21 cellular contexts compared by ENCODE assay signal in genomic region chr5:175836741-175837729, GRCh38. TPM values are rescaled to one million over a fixed set of nuclear protein-coding genes. Genes with fewer than 3 reads are reported as not detected.
DNase-seq lines count a peak whose midpoint lies in the region; ATAC-seq, FAIRE-seq and TF ChIP-seq lines count a peak whose summit lies in the region.
"Had no signal": no experiment of that assay in that cellular context is flagged by ENCODE, and none has a peak within 500 bp of the region (broad histone marks: within the 10 kb centered on the region; RNA-seq: fewer than 3 reads in every experiment).

No MANE protein-coding gene starts in this region.

- H3K9me3 ChIP-seq in HUES48 (ENCODE audit: control insufficient read depth, insufficient read depth, low read length), result peaks cover 8% of the 10 kb centered on the region; the same call in 1 of the 2 replicates
- no peaks in the 10 kb centered on the region for H3K9me3 ChIP-seq in mucosa of descending colon
- H3K9me3 ChIP-seq: lower lobe of right lung, ovary had no signal

- ATAC-seq in WTC11, result peak; percentile 63
- no peak for ATAC-seq in mucosa of descending colon
- ATAC-seq: activated naive CD8-positive, alpha-beta T cell treated with anti-CD3 and anti-CD28 coated beads, Interleukin-2, amount 50 U/mL, for 24 hours; esophagus mucosa; lower lobe of right lung had no signal

- intact Hi-C loops in mucosa of descending colon (cut with DNase I, micrococcal nuclease), result no loop called here

- H3K4me3 ChIP-seq in HUES48 (ENCODE audit: low read depth, low read length), result no peak overlapping the region
- no peak overlapping the region for H3K4me3 ChIP-seq in mucosa of descending colon
- H3K4me3 ChIP-seq: lower lobe of right lung, ovary had no signal

- H3K27me3 Mint-ChIP-seq in WTC11 (ENCODE audit: low read depth), result no peaks in the 10 kb centered on the region
- H3K27me3 Mint-ChIP-seq: activated naive CD8-positive, alpha-beta T cell treated with anti-CD3 and anti-CD28 coated beads, Interleukin-2, amount 50 U/mL, for 24 hours had no signal

- H3K27me3 ChIP-seq in HUES48 (ENCODE audit: control insufficient read depth, insufficient read depth, low read length), result no peaks in the 10 kb centered on the region
- H3K27me3 ChIP-seq: ovary had no signal

- FAIRE-seq in D721Med (lab: Jason Lieb, UNC), result no peak

- H3K4me1 ChIP-seq in HUES48 (ENCODE audit: control insufficient read depth, insufficient read depth, low read length) (peaks cover 15% of the 10 kb centered on the region), mucosa of descending colon (ENCODE audit: low read depth) (no peaks in the 10 kb centered on the region)
- H3K4me1 ChIP-seq: Caco-2, lower lobe of right lung had no signal

- no peaks in the 10 kb centered on the region for H3K36me3 ChIP-seq in HUES48 (ENCODE audit: control insufficient read depth, insufficient read depth, low read length)
- no peaks in the 10 kb centered on the region for H3K36me3 ChIP-seq in mucosa of descending colon (ENCODE audit: low read depth)
- H3K36me3 ChIP-seq: lower lobe of right lung, ovary had no signal

- H3K27ac Mint-ChIP-seq in WTC11, result peak overlapping the region; percentile 86
- H3K27ac Mint-ChIP-seq: activated naive CD8-positive, alpha-beta T cell treated with anti-CD3 and anti-CD28 coated beads, Interleukin-2, amount 50 U/mL, for 24 hours; immature natural killer cell had no signal

- H3K36me3 Mint-ChIP-seq in WTC11, result peaks cover 9% of the 10 kb centered on the region
- H3K36me3 Mint-ChIP-seq: immature natural killer cell had no signal

- TF ChIP-seq CTCF in D721Med (IDR thresholded peaks at IDR 0.05; ENCODE audit: insufficient read depth, missing control alignments) (no peak), WTC11 (IDR thresholded peaks at IDR 0.05) (no peak), mucosa of descending colon (IDR thresholded peaks at IDR 0.05) (no peak)

- peak overlapping the region; percentile 24 for H3K27ac ChIP-seq in HUES48 (ENCODE audit: low read depth, low read length)
- H3K27ac ChIP-seq: lower lobe of right lung, ovary had no signal

- CTCF ChIA-PET in WTC11 (lab: Charles Lee), result interaction anchor here (1.0 to 4.6 kb wide), 8 partner anchors 11 to 303 kb away, joined by 3 to 35 read pairs (median 4); partner anchors contain the start of gene CPLX2

- no peak overlapping the region for H3K4me3 Mint-ChIP-seq in WTC11
- H3K4me3 Mint-ChIP-seq: activated naive CD8-positive, alpha-beta T cell treated with anti-CD3 and anti-CD28 coated beads, Interleukin-2, amount 50 U/mL, for 24 hours; immature natural killer cell had no signal

- POLR2A ChIA-PET in WTC11 (lab: Charles Lee), result no interaction called here

- DNase-seq in D721Med (ENCODE audit: insufficient read length, low spot score), result peak; percentile 74
- DNase-seq in NCI-H2171 treated with DMSO at 0.1 percent for 48 hours (lab: John Stamatoyannopoulos, UW), result peak; percentile 96
- peak; percentile 51 for DNase-seq in WTC11 (ENCODE audit: low spot score)
- no peak for DNase-seq in mucosa of descending colon
- no peak for DNase-seq in NOMO-1 treated with DMSO at 0.1 percent for 48 hours (lab: John Stamatoyannopoulos, UW; ENCODE audit: unreplicated experiment)
- DNase-seq in pons (ENCODE audit: low spot score), result no peak
- no peak for DNase-seq in CD1c-positive myeloid dendritic cell (ENCODE audit: extremely low spot score)
- DNase-seq: activated naive CD8-positive, alpha-beta T cell treated with anti-CD3 and anti-CD28 coated beads, Interleukin-2, amount 50 U/mL, for 24 hours; Caco-2; GOT3; immature natural killer cell; lower lobe of right lung; NCI-H1436; ovary; SHP77 treated with DMSO at 0.1 percent for 48 hours had no signal

- H3K9ac ChIP-seq in HUES48 (ENCODE audit: low read depth, low read length), result no peak overlapping the region

- peaks cover 4% of the 10 kb centered on the region for H3K9me3 Mint-ChIP-seq in WTC11
- H3K9me3 Mint-ChIP-seq: activated naive CD8-positive, alpha-beta T cell treated with anti-CD3 and anti-CD28 coated beads, Interleukin-2, amount 50 U/mL, for 24 hours; immature natural killer cell had no signal

- H3K4me1 Mint-ChIP-seq in WTC11, result peaks cover 46% of the 10 kb centered on the region
- H3K4me1 Mint-ChIP-seq: activated naive CD8-positive, alpha-beta T cell treated with anti-CD3 and anti-CD28 coated beads, Interleukin-2, amount 50 U/mL, for 24 hours; immature natural killer cell had no signal

TF ChIP-seq in WTC11, 78 proteins besides CTCF, POLR2A, EP300 and RAD21 (continues in another document):
- TF ChIP-seq ZNF416 (CRISPR knock-in tag; IDR thresholded peaks at IDR 0.05) (no peak), ESRRA (CRISPR knock-in tag; IDR thresholded peaks at IDR 0.05; ENCODE audit: borderline replicate concordance) (0 out of 2 replicates have a peak, but pooled peaks have one; percentile 7), ETV6 (CRISPR knock-in tag; IDR thresholded peaks at IDR 0.05) (peak; percentile 23; the same call in 1 of the 2 replicates), GRHL2 (CRISPR knock-in tag; IDR thresholded peaks at IDR 0.05; ENCODE audit: insufficient replicate concordance, severe bottlenecking) (no peak), FOXK1 (CRISPR knock-in tag; IDR thresholded peaks at IDR 0.05) (peak; percentile 17; the same call in 1 of the 2 replicates), ZNF423 (CRISPR knock-in tag; IDR thresholded peaks at IDR 0.05) (peak; percentile 99), ZNF317 (CRISPR knock-in tag; IDR thresholded peaks at IDR 0.05; ENCODE audit: borderline replicate concordance, low read depth) (no peak), ATF6 (CRISPR knock-in tag; IDR thresholded peaks at IDR 0.05) (no peak), ATF1 (CRISPR knock-in tag; IDR thresholded peaks at IDR 0.05) (no peak), CREB1 (CRISPR knock-in tag; IDR thresholded peaks at IDR 0.05) (no peak), HMGA2 (CRISPR knock-in tag; IDR thresholded peaks at IDR 0.05) (no peak)
- TF ChIP-seq, protein P1, sequence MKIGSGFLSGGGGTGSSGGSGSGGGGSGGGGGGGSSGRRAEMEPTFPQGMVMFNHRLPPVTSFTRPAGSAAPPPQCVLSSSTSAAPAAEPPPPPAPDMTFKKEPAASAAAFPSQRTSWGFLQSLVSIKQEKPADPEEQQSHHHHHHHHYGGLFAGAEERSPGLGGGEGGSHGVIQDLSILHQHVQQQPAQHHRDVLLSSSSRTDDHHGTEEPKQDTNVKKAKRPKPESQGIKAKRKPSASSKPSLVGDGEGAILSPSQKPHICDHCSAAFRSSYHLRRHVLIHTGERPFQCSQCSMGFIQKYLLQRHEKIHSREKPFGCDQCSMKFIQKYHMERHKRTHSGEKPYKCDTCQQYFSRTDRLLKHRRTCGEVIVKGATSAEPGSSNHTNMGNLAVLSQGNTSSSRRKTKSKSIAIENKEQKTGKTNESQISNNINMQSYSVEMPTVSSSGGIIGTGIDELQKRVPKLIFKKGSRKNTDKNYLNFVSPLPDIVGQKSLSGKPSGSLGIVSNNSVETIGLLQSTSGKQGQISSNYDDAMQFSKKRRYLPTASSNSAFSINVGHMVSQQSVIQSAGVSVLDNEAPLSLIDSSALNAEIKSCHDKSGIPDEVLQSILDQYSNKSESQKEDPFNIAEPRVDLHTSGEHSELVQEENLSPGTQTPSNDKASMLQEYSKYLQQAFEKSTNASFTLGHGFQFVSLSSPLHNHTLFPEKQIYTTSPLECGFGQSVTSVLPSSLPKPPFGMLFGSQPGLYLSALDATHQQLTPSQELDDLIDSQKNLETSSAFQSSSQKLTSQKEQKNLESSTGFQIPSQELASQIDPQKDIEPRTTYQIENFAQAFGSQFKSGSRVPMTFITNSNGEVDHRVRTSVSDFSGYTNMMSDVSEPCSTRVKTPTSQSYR (CRISPR knock-in tag; IDR thresholded peaks at IDR 0.05), result no peak

RNA-seq across cellular contexts. Expression of gene CPLX2, which starts 34.3 kb away (rescaled TPM):
- total RNA-seq in WTC11 (2021), result 0.92 to 3.0 TPM (median 1.3 TPM) in 3 replicates
- total RNA-seq in mucosa of descending colon, result 1 to 10 TPM in 1 of 3 donors, under 1 TPM in 2; 0.58 to 4.8 (median 0.87) TPM
- total RNA-seq: activated CD8-positive, alpha-beta memory T cell treated with anti-CD3 and anti-CD28 coated beads for 36 hours; Caco-2; esophagus mucosa; glomerular endothelial cell; myocyte; T-helper 2 cell treated with Interferon-gamma antibody and Interleukin-4, amounts not matched to agents 100 ng/mL and 5 ng/mL, for 36 hours had no signal

Comparison
In these comparisons a context has a peak if more than half of its experiments do, and no peak if none do; other contexts are left out.
1. DNase-seq: peak in D721Med (single experiment), NCI-H2171 treated with DMSO at 0.1 percent for 48 hours (single experiment) and WTC11 (single experiment); none in mucosa of descending colon (0 of 3), NOMO-1 treated with DMSO at 0.1 percent for 48 hours (single experiment), pons (single experiment) and CD1c-positive myeloid dendritic cell (single experiment).